ENCODE assay signal across 7 cellular contexts in the genomic region with DNA sequence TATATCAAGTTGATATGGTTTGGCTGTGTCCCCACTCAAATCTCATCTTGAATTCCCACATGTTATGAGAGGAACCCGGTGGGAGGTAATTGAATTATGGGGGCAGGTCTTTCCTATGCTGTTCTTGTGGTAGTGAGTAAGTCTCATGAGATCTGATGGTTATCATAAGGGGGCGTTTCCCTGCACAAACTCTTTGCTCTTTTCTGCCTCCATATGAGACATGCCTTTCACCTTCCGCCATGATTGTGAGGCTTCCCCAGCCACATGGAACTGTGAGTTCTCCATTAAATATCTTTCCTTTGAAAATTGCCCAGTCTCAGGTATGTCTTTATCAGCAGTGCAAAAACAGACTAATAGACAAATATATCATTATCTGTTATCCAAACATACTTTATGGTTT.
A peak's percentile ranks its signal among the peaks of the same experiment; 100 is the strongest.
DNase-seq lines count a peak whose midpoint lies in the region; ATAC-seq, FAIRE-seq and TF ChIP-seq lines count a peak whose summit lies in the region.
"Not testable (repeated sequence)": the region's sequence is repeated elsewhere in the genome, so short reads cannot be mapped to it uniquely, and the experiment has no call there.

No MANE protein-coding gene starts in this region.

- not testable (repeated sequence) for H3K4me3 Mint-ChIP-seq in astrocyte (ENCODE audit: unreplicated experiment); mesothelial cell of epicardium

- peak overlapping the region; percentile 68 for H3K27ac ChIP-seq in ACC112 (ENCODE audit: low read depth, low read length)
- H3K27ac ChIP-seq in PC-3 (ENCODE audit: low read length), result peak overlapping the region; percentile 55; the same call in 1 of the 2 replicates
- peak overlapping the region; percentile 82 for H3K27ac ChIP-seq in astrocyte (ENCODE audit: low read depth, low read length)
- H3K27ac ChIP-seq in mammary epithelial cell (ENCODE audit: insufficient read depth, low read depth, low read length), result peak overlapping the region; percentile 58

- FAIRE-seq in H54 (lab: Jason Lieb, UNC), result peak; percentile 23
- not testable (repeated sequence) for FAIRE-seq in astrocyte (lab: Jason Lieb, UNC)

- H3K4me1 ChIP-seq in ACC112 (ENCODE audit: control insufficient read depth, insufficient read depth, low read length, unreplicated experiment) (peaks cover 44% of the 10 kb centered on the region), PC-3 (ENCODE audit: insufficient read depth, low read length) (peaks cover 48% of the 10 kb centered on the region), astrocyte (ENCODE audit: insufficient read depth, low read length) (peaks cover 36% of the 10 kb centered on the region), mammary epithelial cell (ENCODE audit: insufficient read depth, low read length) (peaks cover 59% of the 10 kb centered on the region)

- not testable (repeated sequence) for H3K4me3 ChIP-seq in ACC112 (ENCODE audit: low read depth, low read length); PC-3 (ENCODE audit: low read length); astrocyte (ENCODE audit: insufficient read depth, low read depth, low read length); mammary epithelial cell (replicated peaks in 1 of 3; ENCODE audit: insufficient read depth in 1 of 3, low read depth in 2 of 3, low read length in 3 of 3)

- H3K4me1 Mint-ChIP-seq in astrocyte (ENCODE audit: low read depth, unreplicated experiment), result peaks cover 34% of the 10 kb centered on the region
- peaks cover 32% of the 10 kb centered on the region for H3K4me1 Mint-ChIP-seq in mesothelial cell of epicardium

- not testable (repeated sequence) for H3K27ac Mint-ChIP-seq in astrocyte (ENCODE audit: unreplicated experiment)
- peak overlapping the region; percentile 64 for H3K27ac Mint-ChIP-seq in mesothelial cell of epicardium

- CTCF ChIA-PET in PC-3 (lab: Charles Lee); mammary epithelial cell (lab: Charles Lee; ENCODE audit: low non-redundant PET): not testable (repeated sequence)

- H3K27me3 Mint-ChIP-seq in astrocyte (ENCODE audit: low read depth, unreplicated experiment); mesothelial cell of epicardium (ENCODE audit: low read depth): not testable (repeated sequence)

- not testable (repeated sequence) for H3K9me3 ChIP-seq in PC-3 (ENCODE audit: low read length); astrocyte (ENCODE audit: insufficient read depth, low read depth, low read length); mammary epithelial cell (replicated peaks; ENCODE audit: insufficient read depth, low read length)

- DNase-seq in H54 (ENCODE audit: insufficient read length, low spot score); PC-3; mesothelial cell of epicardium (ENCODE audit: low spot score in 2 of 2, unreplicated experiment in 2 of 2): not testable (repeated sequence)
- DNase-seq in SK-N-DZ (ENCODE audit: low spot score) (peak; percentile 16), astrocyte (ENCODE audit: low read depth) (peak; percentile 66), mammary epithelial cell (peak; percentile 36)

- H3K36me3 Mint-ChIP-seq in astrocyte (ENCODE audit: low read depth, unreplicated experiment); mesothelial cell of epicardium: not testable (repeated sequence)

- intact Hi-C loops in PC-3 (cut with micrococcal nuclease); mammary epithelial cell (cut with micrococcal nuclease): not testable (repeated sequence)

- not testable (repeated sequence) for H3K4me2 ChIP-seq in PC-3 (ENCODE audit: low read length); mammary epithelial cell (ENCODE audit: insufficient read depth, low read depth, low read length)
- peak overlapping the region; percentile 47 for H3K4me2 ChIP-seq in astrocyte (ENCODE audit: low read length)

- H3K79me2 ChIP-seq in ACC112 (ENCODE audit: control insufficient read depth, insufficient read depth, low read length, unreplicated experiment), result peaks cover 28% of the 10 kb centered on the region
- peaks cover 19% of the 10 kb centered on the region for H3K79me2 ChIP-seq in PC-3 (ENCODE audit: low read length)
- peaks cover 28% of the 10 kb centered on the region for H3K79me2 ChIP-seq in astrocyte (ENCODE audit: insufficient read depth, low read length)
- peaks cover 82% of the 10 kb centered on the region for H3K79me2 ChIP-seq in mammary epithelial cell (ENCODE audit: insufficient read depth, low read length)

- not testable (repeated sequence) for ATAC-seq in PC-3

- H2AFZ ChIP-seq in ACC112 (ENCODE audit: low read length, unreplicated experiment); PC-3 (ENCODE audit: low read length); astrocyte (ENCODE audit: low read depth, low read length); mammary epithelial cell (ENCODE audit: low read depth, low read length): not testable (repeated sequence)

- WGBS in mammary epithelial cell (ENCODE audit: low coverage, missing lambda C conversion rate), result 64% methylated on average over 3 of the region's 3 CpGs

- dilution Hi-C loops in mammary epithelial cell (cut with HindIII; ENCODE audit: low sequenced_read_pairs), result not testable (repeated sequence)

- BruUV-seq in PC-3 (replicated peaks; lab: Mats Ljungman, UMichigan); mammary epithelial cell (replicated peaks; lab: Mats Ljungman, UMichigan): not testable (repeated sequence)

- not testable (repeated sequence) for TF ChIP-seq CTCF in PC-3 (conservative IDR thresholded peaks at IDR 0.05; ENCODE audit: low read depth, low read length); astrocyte (IDR thresholded peaks at IDR 0.05; ENCODE audit: insufficient read depth, low read depth, low read length); mammary epithelial cell (conservative IDR thresholded peaks at IDR 0.05 in 1 of 2, IDR thresholded peaks at IDR 0.05 in 1 of 2; ENCODE audit: extremely low read depth in 1 of 2, insufficient read depth in 1 of 2, low read depth in 1 of 2, low read length in 2 of 2); mesothelial cell of epicardium (IDR thresholded peaks at IDR 0.05; ENCODE audit: unreplicated experiment)

- TF ChIP-seq POLR2A in H54 (IDR thresholded peaks at IDR 0.05; ENCODE audit: low read depth, low read length), result not testable (repeated sequence)

- H4K20me1 ChIP-seq in PC-3 (ENCODE audit: low read length); astrocyte (ENCODE audit: insufficient read depth, low read length); mammary epithelial cell (ENCODE audit: insufficient read depth, low read length): not testable (repeated sequence)

- H3K27me3 ChIP-seq in ACC112 (ENCODE audit: insufficient read depth, low read length); PC-3 (ENCODE audit: low read length); astrocyte (ENCODE audit: insufficient read depth, low read length); mammary epithelial cell (ENCODE audit: insufficient read depth, low read length): not testable (repeated sequence)

- not testable (repeated sequence) for H3K9me3 Mint-ChIP-seq in astrocyte (ENCODE audit: unreplicated experiment); mesothelial cell of epicardium

- H3K9ac ChIP-seq in PC-3 (ENCODE audit: low read length); astrocyte (ENCODE audit: low read length); mammary epithelial cell (ENCODE audit: insufficient read depth, low read length): not testable (repeated sequence)

- POLR2A ChIA-PET in PC-3 (lab: Charles Lee; ENCODE audit: unreplicated experiment), result interaction anchor here (0.6 kb wide), 1 partner anchor 56 kb away, joined by 25 read pairs; no protein-coding TSS in a partner anchor

- H3K9me2 ChIP-seq in PC-3 (replicated peaks; ENCODE audit: low read length), result not testable (repeated sequence)

- H3K36me3 ChIP-seq in ACC112 (ENCODE audit: insufficient read depth, low read length); PC-3 (ENCODE audit: low read depth, low read length); astrocyte (ENCODE audit: insufficient read depth, low read length); mammary epithelial cell (ENCODE audit: insufficient read depth, low read length): not testable (repeated sequence)

- in situ Hi-C loops in mammary epithelial cell (cut with MboI; ENCODE audit: low sequenced_read_pairs in 2 of 2), result not testable (repeated sequence)

- H3F3A ChIP-seq in PC-3 (ENCODE audit: low read length, unreplicated experiment), result not testable (repeated sequence)
